In the genomic region with DNA sequence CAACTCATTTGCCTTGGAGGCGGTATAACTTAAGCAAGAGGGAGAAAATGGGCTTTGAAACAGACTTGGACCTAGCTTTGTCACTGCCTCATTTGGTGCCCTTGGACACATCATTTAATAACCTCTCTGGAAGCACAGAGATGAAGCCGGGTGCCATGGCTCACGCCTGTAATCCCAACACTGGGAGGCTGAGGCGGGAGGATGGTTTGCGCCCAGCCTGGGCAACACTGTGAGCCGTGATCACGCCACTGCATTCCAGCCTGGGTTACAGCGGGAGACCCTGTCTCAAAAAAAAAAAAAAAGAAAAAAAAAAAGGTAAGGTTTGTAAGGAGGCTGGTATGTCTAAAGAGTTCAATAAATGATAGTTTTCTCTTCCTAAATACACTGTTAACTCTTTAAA, we compare ENCODE assay signal across 8 cellular contexts. TPM values are rescaled to one million over a fixed set of nuclear protein-coding genes. Genes with fewer than 3 reads are reported as not detected.
A peak's percentile ranks its signal among the peaks of the same experiment; 100 is the strongest.
DNase-seq lines count a peak whose midpoint lies in the region; ATAC-seq and TF ChIP-seq lines count a peak whose summit lies in the region.

No MANE protein-coding gene starts in this region.

- no peaks in the 10 kb centered on the region for H3K9me3 Mint-ChIP-seq in activated naive CD8-positive, alpha-beta T cell treated with anti-CD3 and anti-CD28 coated beads, Interleukin-2, amount 10 ng/mL, durations not matched to agents 7 days and 5 days

- peak overlapping the region; percentile 72 to 82 (median 77) for H3K27ac ChIP-seq in right lobe of liver
- H3K27ac ChIP-seq in uterus = peak overlapping the region; percentile 74 to 88

- POLR2A ChIA-PET in activated naive CD8-positive, alpha-beta T cell treated with anti-CD3 and anti-CD28 coated beads, Interleukin-2, amount 10 ng/mL, durations not matched to agents 7 days and 5 days (lab: Charles Lee) = interaction anchor here (0.8 kb wide), 1 partner anchor 88 kb away, joined by 3 read pairs; a partner anchor contains a TSS

- H3K36me3 Mint-ChIP-seq in activated naive CD8-positive, alpha-beta T cell treated with anti-CD3 and anti-CD28 coated beads, Interleukin-2, amount 10 ng/mL, durations not matched to agents 7 days and 5 days = peaks cover 15% of the 10 kb centered on the region

- intact Hi-C loops in right lobe of liver (cut with DNase I) = no loop called here
- intact Hi-C loops in uterus (cut with DNase I; ENCODE audit: low total_unique reads) = no loop called here

- H3K27ac Mint-ChIP-seq in activated naive CD8-positive, alpha-beta T cell treated with anti-CD3 and anti-CD28 coated beads, Interleukin-2, amount 10 ng/mL, durations not matched to agents 7 days and 5 days = peak overlapping the region; percentile 96

- TF ChIP-seq CTCF in right lobe of liver (IDR thresholded peaks at IDR 0.05) (no peak), uterus (IDR thresholded peaks at IDR 0.05) (no peak)

- ATAC-seq in activated naive CD8-positive, alpha-beta T cell treated with anti-CD3 and anti-CD28 coated beads, Interleukin-2, amount 10 ng/mL, durations not matched to agents 7 days and 5 days (ENCODE audit: low read depth) = no peak
- peak in 1 of 4 donors; percentile 9 for ATAC-seq in right lobe of liver

- H3K4me1 ChIP-seq in right lobe of liver (peaks cover 0 to 20% (median 9%) of the 10 kb centered on the region in 4 donors), uterus (peaks cover 0 to 11% of the 10 kb centered on the region in 2 donors)

- 28% methylated on average over 8 of the region's 8 CpGs for WGBS in right lobe of liver (ENCODE audit: insufficient coverage, low coverage, low lambda C conversion rate, missing lambda C conversion rate)

- peak overlapping the region; percentile 100 for H3K4me3 Mint-ChIP-seq in activated naive CD8-positive, alpha-beta T cell treated with anti-CD3 and anti-CD28 coated beads, Interleukin-2, amount 10 ng/mL, durations not matched to agents 7 days and 5 days

- TF ChIP-seq POLR2A in right lobe of liver (IDR thresholded peaks at IDR 0.05) (no peak), uterus (IDR thresholded peaks at IDR 0.05) (no peak)

- no peaks in the 10 kb centered on the region for H3K27me3 ChIP-seq in right lobe of liver
- no peaks in the 10 kb centered on the region for H3K27me3 ChIP-seq in uterus

- peaks cover 19% of the 10 kb centered on the region for H3K4me1 Mint-ChIP-seq in activated naive CD8-positive, alpha-beta T cell treated with anti-CD3 and anti-CD28 coated beads, Interleukin-2, amount 10 ng/mL, durations not matched to agents 7 days and 5 days

- H3K9me3 ChIP-seq in right lobe of liver = no peaks in the 10 kb centered on the region
- no peaks in the 10 kb centered on the region for H3K9me3 ChIP-seq in uterus

- peak; percentile 11 for DNase-seq in stimulated activated CD4-positive, alpha-beta T cell treated with anti-CD3 and anti-CD28 coated beads, Interleukin-12 subunit alpha, Interleukin-12 subunit beta, amount 100 ng/mL, for 4 hours
- no peak for DNase-seq in stimulated activated CD4-positive, alpha-beta T cell treated with anti-CD3 and anti-CD28 coated beads, Interleukin-4, amount 100 ng/mL, for 24 hours
- no peak for DNase-seq in activated naive CD8-positive, alpha-beta T cell treated with anti-CD3 and anti-CD28 coated beads, Interleukin-2, amount 10 ng/mL, durations not matched to agents 7 days and 5 days
- no peak for DNase-seq in right lobe of liver
- DNase-seq in uterus = no peak
- DNase-seq in GM19238 (ENCODE audit: insufficient read length, low spot score) = no peak
- no peak for DNase-seq in iPS-NIHi7 (ENCODE audit: extremely low spot score)
- no peak for DNase-seq in pons (ENCODE audit: low spot score)

- peaks cover 0 to 17% (median 7%) of the 10 kb centered on the region in 4 donors for H3K36me3 ChIP-seq in right lobe of liver
- H3K36me3 ChIP-seq in uterus = no peaks in the 10 kb centered on the region

- H3K27me3 Mint-ChIP-seq in activated naive CD8-positive, alpha-beta T cell treated with anti-CD3 and anti-CD28 coated beads, Interleukin-2, amount 10 ng/mL, durations not matched to agents 7 days and 5 days = no peaks in the 10 kb centered on the region

- H3K4me3 ChIP-seq in right lobe of liver (peak overlapping the region; percentile 70 to 83 (median 80)), uterus (peak overlapping the region; percentile 77 to 88)

RNA-seq across cellular contexts. Expression of a gene that starts 0.8 kb away (rescaled TPM):
- total RNA-seq in activated naive CD8-positive, alpha-beta T cell treated with anti-CD3 and anti-CD28 coated beads, Interleukin-2, amount 10 ng/mL, durations not matched to agents 7 days and 5 days = 10 to 100 TPM; 52.4 to 62.5 TPM
- total RNA-seq in right lobe of liver (100 to 1,000 TPM in 2 of 6 experiments, 10 to 100 TPM in 4; 48.8 to 116 (median 56.0) TPM), uterus (100 to 1,000 TPM in 2 of 4 donors, 10 to 100 TPM in 2; 28.1 to 147 (median 84.8) TPM)

RNA-seq across cellular contexts. Expression of a gene that starts 1.0 kb away (rescaled TPM):
- total RNA-seq in activated naive CD8-positive, alpha-beta T cell treated with anti-CD3 and anti-CD28 coated beads, Interleukin-2, amount 10 ng/mL, durations not matched to agents 7 days and 5 days = 10 to 100 TPM; 21.3 to 22.9 TPM
- total RNA-seq in right lobe of liver (10 to 100 TPM in 2 of 6 experiments, 1 to 10 TPM in 4; 7.4 to 15.4 (median 9.1) TPM), uterus (10 to 100 TPM in 2 of 4 donors, 1 to 10 TPM in 1, under 1 TPM in 1; 0.59 to 20.8 (median 9.0) TPM)
